10 cellular contexts compared by ENCODE assay signal in the genomic region with DNA sequence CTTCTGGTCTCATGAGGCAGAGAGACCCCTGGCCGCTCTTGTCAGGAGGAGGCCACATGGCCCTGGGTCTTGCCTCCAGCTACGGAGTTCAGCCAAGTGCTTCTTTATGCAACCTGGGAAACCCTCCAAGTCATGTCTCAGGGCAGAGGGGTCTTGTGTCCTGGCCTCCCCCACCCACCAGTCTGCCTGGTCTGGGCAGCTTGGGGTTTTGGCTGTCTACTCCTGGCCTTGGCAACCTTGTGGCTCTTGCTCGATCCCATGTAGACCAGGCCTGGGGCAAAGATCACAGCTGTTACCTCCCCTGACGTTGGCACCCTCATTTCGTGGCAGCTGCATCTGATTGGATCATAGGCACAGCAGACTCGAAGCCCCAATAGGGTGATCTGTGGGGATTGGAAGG. TPM values are rescaled to one million over a fixed set of nuclear protein-coding genes. Genes with fewer than 3 reads are reported as not detected.
DNase-seq lines count a peak whose midpoint lies in the region; ATAC-seq and TF ChIP-seq lines count a peak whose summit lies in the region.
"Had no signal": no experiment of that assay in that cellular context is flagged by ENCODE, and none has a peak within 500 bp of the region (broad histone marks: within the 10 kb centered on the region; RNA-seq: fewer than 3 reads in every experiment).

No MANE protein-coding gene starts in this region.

- H3K4me1 ChIP-seq in BLaER1 (peaks cover 84% of the 10 kb centered on the region), body of pancreas (peaks cover 44% of the 10 kb centered on the region)

- peaks cover 79% of the 10 kb centered on the region for H3K4me1 Mint-ChIP-seq in HFFc6 (ENCODE audit: low read depth)
- H3K4me1 Mint-ChIP-seq in natural killer cell treated with Interleukin-12 subunit alpha and Interleukin-12 subunit beta and Interleukin-15 and Interleukin-18, amount 100 ng/mL, for 72 hours (ENCODE audit: low read depth in 2 of 2): peaks cover 48 to 51% of the 10 kb centered on the region in 2 donors

- no peak for ATAC-seq in body of pancreas
- ATAC-seq in natural killer cell treated with Interleukin-12 subunit alpha and Interleukin-12 subunit beta and Interleukin-15 and Interleukin-18, amount 100 ng/mL, for 72 hours: no peak
- ATAC-seq in GM18909 (IDR thresholded peaks at IDR 0.05; ENCODE audit: poor library complexity, unreplicated experiment): no peak
- no peak for ATAC-seq in HG02938 (IDR thresholded peaks at IDR 0.05; ENCODE audit: unreplicated experiment)
- ATAC-seq in HG03095 (IDR thresholded peaks at IDR 0.05; ENCODE audit: unreplicated experiment): no peak

- H3K36me3 Mint-ChIP-seq in HFFc6 (ENCODE audit: low read depth): peaks cover 24% of the 10 kb centered on the region
- H3K36me3 Mint-ChIP-seq in natural killer cell treated with Interleukin-12 subunit alpha and Interleukin-12 subunit beta and Interleukin-15 and Interleukin-18, amount 100 ng/mL, for 72 hours: peaks cover 8% of the 10 kb centered on the region

- WGBS in body of pancreas, 2 donors: 51 to 100% methylated on average over 1 to 6 of the region's 6 CpGs

- H3K4me2 ChIP-seq in BLaER1: peak overlapping the region; percentile 91

- peaks cover 3% of the 10 kb centered on the region; the same call in 1 of the 2 replicates for H3K27me3 Mint-ChIP-seq in HFFc6 (ENCODE audit: insufficient read depth)
- no peaks in the 10 kb centered on the region for H3K27me3 Mint-ChIP-seq in natural killer cell treated with Interleukin-12 subunit alpha and Interleukin-12 subunit beta and Interleukin-15 and Interleukin-18, amount 100 ng/mL, for 72 hours

- intact Hi-C loops in body of pancreas (cut with DNase I): no loop called here

- peak overlapping the region; percentile 73 for H3K4me3 Mint-ChIP-seq in HFFc6
- H3K4me3 Mint-ChIP-seq in natural killer cell treated with Interleukin-12 subunit alpha and Interleukin-12 subunit beta and Interleukin-15 and Interleukin-18, amount 100 ng/mL, for 72 hours: no peak overlapping the region

- no peaks in the 10 kb centered on the region; the same call in 1 of the 2 replicates for H4K20me1 ChIP-seq in BLaER1

- H3K36me3 ChIP-seq in BLaER1: peaks cover 27% of the 10 kb centered on the region
- H3K36me3 ChIP-seq in body of pancreas (replicated peaks in 1 of 2; ENCODE audit: insufficient read depth in 1 of 2, low read depth in 2 of 2): peaks cover 0 to 4% of the 10 kb centered on the region in 2 donors

- no peak overlapping the region for H3K4me3 ChIP-seq in BLaER1
- H3K4me3 ChIP-seq in body of pancreas: no peak overlapping the region

- DNase-seq in HFFc6: no peak
- DNase-seq in body of pancreas: no peak
- no peak for DNase-seq in natural killer cell treated with Interleukin-12 subunit alpha and Interleukin-12 subunit beta and Interleukin-15 and Interleukin-18, amount 100 ng/mL, for 72 hours (ENCODE audit: low spot score)
- DNase-seq in NCI-H1417 (lab: John Stamatoyannopoulos, UW): no peak
- DNase-seq: WERI-Rb-1 had no signal

- peak overlapping the region; percentile 81 for H3K27ac Mint-ChIP-seq in HFFc6
- peak overlapping the region; percentile 97 to 98 for H3K27ac Mint-ChIP-seq in natural killer cell treated with Interleukin-12 subunit alpha and Interleukin-12 subunit beta and Interleukin-15 and Interleukin-18, amount 100 ng/mL, for 72 hours

- peak overlapping the region; percentile 46; the same call in 1 of the 2 replicates for H3K9ac ChIP-seq in BLaER1

- no peaks in the 10 kb centered on the region for H3K9me3 Mint-ChIP-seq in HFFc6
- H3K9me3 Mint-ChIP-seq in natural killer cell treated with Interleukin-12 subunit alpha and Interleukin-12 subunit beta and Interleukin-15 and Interleukin-18, amount 100 ng/mL, for 72 hours: peaks cover 4% of the 10 kb centered on the region

- no peak for TF ChIP-seq CTCF in HFFc6 (IDR thresholded peaks at IDR 0.05)
- TF ChIP-seq CTCF in body of pancreas (IDR thresholded peaks at IDR 0.05): no peak

- H3K27ac ChIP-seq in BLaER1 (peak overlapping the region; percentile 84), body of pancreas (peak overlapping the region in 3 of 4 donors; percentile 23 to 46 (median 38))
- H3K27ac ChIP-seq: HL-60, WERI-Rb-1 had no signal

- TF ChIP-seq POLR2A in body of pancreas (IDR thresholded peaks at IDR 0.05): no peak

- H3K27me3 ChIP-seq in BLaER1 (no peaks in the 10 kb centered on the region), body of pancreas (no peaks in the 10 kb centered on the region)

- H3K9me3 ChIP-seq in BLaER1: no peaks in the 10 kb centered on the region
- H3K9me3 ChIP-seq in body of pancreas: no peaks in the 10 kb centered on the region

RNA-seq across cellular contexts. Expression of gene JADE2, which starts 28.3 kb away (rescaled TPM):
- total RNA-seq in HFFc6 (2021; fragmentation: NEBNext Ultra II Directional; extraction: Animal tissue kit (Norgen Biotek cat#: 25700)): 10 to 100 TPM; 32.8 to 41.0 (median 39.6) TPM
- 10 to 100 TPM; 28.0 to 41.0 TPM for total RNA-seq in body of pancreas
- total RNA-seq in natural killer cell treated with Interleukin-12 subunit alpha and Interleukin-12 subunit beta and Interleukin-15 and Interleukin-18, amount 100 ng/mL, for 72 hours: 10 to 100 TPM; 45.2 to 70.8 TPM
